Comparison of ENCODE assay signal across 1 cellular context in genomic region chr11:2901854-2902783, GRCh38.
TF ChIP-seq lines count a peak whose summit lies in the region.

No MANE protein-coding gene starts in this region.

TF ChIP-seq in IMR-90, 13 proteins besides CTCF, POLR2A, EP300 and RAD21:
- TF ChIP-seq USF2 (IDR thresholded peaks at IDR 0.05; ENCODE audit: low read depth, low read length) (no peak), BHLHE40 (IDR thresholded peaks at IDR 0.05; ENCODE audit: low read depth, low read length) (peak; percentile 89; the same call in 1 of the 2 replicates), CEBPB (IDR thresholded peaks at IDR 0.05; ENCODE audit: low read depth, low read length) (peak; percentile 69), MAZ (IDR thresholded peaks at IDR 0.05; ENCODE audit: borderline replicate concordance, low read depth, low read length) (peak; percentile 45; the same call in 1 of the 2 replicates)
